1 cellular context compared by ENCODE assay signal in the genomic region with DNA sequence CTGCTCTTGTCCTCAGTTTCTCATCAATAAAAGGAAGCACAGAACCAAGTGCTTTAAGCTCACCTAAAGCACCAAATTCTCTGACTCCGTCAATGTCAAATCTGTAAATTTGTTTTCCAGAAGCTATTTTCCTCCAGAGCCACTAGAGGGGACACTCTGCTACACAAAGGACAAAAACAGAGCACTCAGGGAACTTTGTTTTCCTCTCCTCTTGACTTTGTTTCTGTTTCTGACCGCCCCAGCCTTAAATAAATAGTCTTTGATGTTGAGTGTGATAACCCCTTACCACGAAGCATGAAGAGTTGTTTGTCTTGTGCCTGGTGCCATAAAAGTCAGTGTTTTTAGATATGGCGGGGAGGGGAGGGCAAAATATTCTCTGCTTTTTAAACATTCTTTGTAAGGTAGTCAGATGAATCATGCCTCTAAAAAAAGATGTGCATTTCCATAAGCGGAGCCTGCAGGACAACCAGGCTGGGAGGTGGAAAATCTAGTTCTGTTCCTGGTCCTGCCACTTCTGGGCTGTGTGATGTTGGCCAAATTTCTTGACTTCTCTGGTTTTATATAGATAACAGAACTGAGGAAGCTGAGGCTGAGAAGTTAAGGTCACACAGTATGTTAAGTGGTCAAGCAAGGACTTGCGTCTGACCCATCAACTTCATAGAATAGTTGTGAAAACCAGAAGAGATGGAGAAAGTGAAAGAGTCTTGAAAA.
TF ChIP-seq lines count a peak whose summit lies in the region.

No MANE protein-coding gene starts in this region.

TF ChIP-seq in HCT116, 20 proteins besides CTCF, POLR2A, EP300 and RAD21 (continued from another document):
- TF ChIP-seq, protein P1, sequence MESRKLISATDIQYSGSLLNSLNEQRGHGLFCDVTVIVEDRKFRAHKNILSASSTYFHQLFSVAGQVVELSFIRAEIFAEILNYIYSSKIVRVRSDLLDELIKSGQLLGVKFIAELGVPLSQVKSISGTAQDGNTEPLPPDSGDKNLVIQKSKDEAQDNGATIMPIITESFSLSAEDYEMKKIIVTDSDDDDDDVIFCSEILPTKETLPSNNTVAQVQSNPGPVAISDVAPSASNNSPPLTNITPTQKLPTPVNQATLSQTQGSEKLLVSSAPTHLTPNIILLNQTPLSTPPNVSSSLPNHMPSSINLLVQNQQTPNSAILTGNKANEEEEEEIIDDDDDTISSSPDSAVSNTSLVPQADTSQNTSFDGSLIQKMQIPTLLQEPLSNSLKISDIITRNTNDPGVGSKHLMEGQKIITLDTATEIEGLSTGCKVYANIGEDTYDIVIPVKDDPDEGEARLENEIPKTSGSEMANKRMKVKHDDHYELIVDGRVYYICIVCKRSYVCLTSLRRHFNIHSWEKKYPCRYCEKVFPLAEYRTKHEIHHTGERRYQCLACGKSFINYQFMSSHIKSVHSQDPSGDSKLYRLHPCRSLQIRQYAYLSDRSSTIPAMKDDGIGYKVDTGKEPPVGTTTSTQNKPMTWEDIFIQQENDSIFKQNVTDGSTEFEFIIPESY (IDR thresholded peaks at IDR 0.05; ENCODE audit: extremely low read depth, insufficient replicate concordance, low read length), result no peak
- TF ChIP-seq JUND (IDR thresholded peaks at IDR 0.05) (0 out of 2 replicates have a peak, but pooled peaks have one; percentile 9), SRF (IDR thresholded peaks at IDR 0.05; ENCODE audit: low read depth) (peak; percentile 57; the same call in 1 of the 2 replicates), CBX3 (IDR thresholded peaks at IDR 0.05; ENCODE audit: low read depth) (0 out of 2 replicates have a peak, but pooled peaks have one; percentile 11), FOSL1 (IDR thresholded peaks at IDR 0.05; ENCODE audit: low read depth) (no peak), EGR1 (IDR thresholded peaks at IDR 0.05; ENCODE audit: low read depth) (0 out of 2 replicates have a peak, but pooled peaks have one; percentile 23), SP1 (IDR thresholded peaks at IDR 0.05; ENCODE audit: low read depth) (peak; percentile 30; the same call in 1 of the 2 replicates)
